ENCODE assay signal across 8 cellular contexts in the genomic region with DNA sequence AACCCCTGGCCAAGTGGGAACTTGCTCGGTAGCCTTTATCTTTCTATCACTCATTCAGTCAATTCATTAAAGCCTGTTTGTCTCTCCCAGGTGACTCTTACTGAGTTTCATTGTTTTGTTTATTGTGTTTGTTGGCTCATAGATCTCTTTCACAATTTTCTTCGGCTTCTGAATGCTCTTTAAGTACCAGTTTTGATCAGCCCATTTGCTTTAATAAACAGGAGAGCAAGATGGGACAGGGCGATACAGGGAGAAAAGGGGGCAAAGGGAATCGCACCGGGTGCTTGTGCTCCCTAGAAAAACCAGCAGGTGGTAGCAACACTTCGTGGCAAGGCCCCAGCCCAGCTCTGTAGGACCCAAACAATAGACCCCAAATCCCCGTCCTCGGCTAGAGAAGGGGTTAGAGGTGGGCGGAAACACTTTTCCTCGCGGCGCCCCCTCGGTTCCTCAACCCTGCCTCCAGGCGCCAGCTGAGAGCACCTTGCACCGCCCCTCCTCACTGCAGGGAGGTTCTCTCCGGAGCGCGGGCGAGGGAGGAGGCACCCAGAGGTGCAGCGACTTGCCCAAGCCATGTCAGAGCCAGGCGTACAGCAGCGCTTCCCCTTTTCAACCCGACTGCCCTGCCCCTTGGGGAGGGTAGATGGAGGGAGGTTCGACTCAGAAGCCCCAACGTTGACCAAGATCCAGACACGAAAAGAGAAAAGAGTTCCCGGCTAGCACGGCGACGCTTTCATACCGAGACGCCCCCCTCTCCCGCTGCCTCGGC. TPM values are rescaled to one million over a fixed set of nuclear protein-coding genes. Genes with fewer than 3 reads are reported as not detected.
DNase-seq lines count a peak whose midpoint lies in the region; ATAC-seq and TF ChIP-seq lines count a peak whose summit lies in the region.

No MANE protein-coding gene starts in this region.

- ATAC-seq in GM18861 (IDR thresholded peaks at IDR 0.05; ENCODE audit: unreplicated experiment): peak; percentile 83
- peak; percentile 79 for ATAC-seq in HG03097 (IDR thresholded peaks at IDR 0.05; ENCODE audit: low FRiP score, unreplicated experiment)

- H3K4me1 Mint-ChIP-seq in endodermal cell: peaks cover 21% of the 10 kb centered on the region

- H3K27ac ChIP-seq in endodermal cell (ENCODE audit: low read depth, low read length) (no peak overlapping the region), mesodermal cell (ENCODE audit: low read depth, low read length, severe bottlenecking) (no peak overlapping the region)

- H3K9ac ChIP-seq in endodermal cell (ENCODE audit: extremely low read depth, low read length, poor library complexity, severe bottlenecking): peak overlapping the region; percentile 70

- H3K36me3 Mint-ChIP-seq in endodermal cell (ENCODE audit: low read depth): no peaks in the 10 kb centered on the region

- H3K4me3 ChIP-seq in AG09309 (ENCODE audit: control insufficient read depth, low read depth, low read length) (peak overlapping the region; percentile 68), endodermal cell (ENCODE audit: low read length) (peak overlapping the region; percentile 96), mesodermal cell (ENCODE audit: extremely low read depth, insufficient read depth, low read length, poor library complexity, severe bottlenecking) (peak overlapping the region; percentile 70)

- H3K4me1 ChIP-seq in endodermal cell (ENCODE audit: control insufficient read depth, insufficient read depth, low read length) (no peaks in the 10 kb centered on the region), mesodermal cell (ENCODE audit: control insufficient read depth, insufficient read depth, low read length, poor library complexity, severe bottlenecking) (peaks cover 5% of the 10 kb centered on the region)

- H3K27me3 ChIP-seq in endodermal cell (ENCODE audit: control insufficient read depth, insufficient read depth, low read length, poor library complexity, severe bottlenecking): no peaks in the 10 kb centered on the region

- H3K9me3 ChIP-seq in endodermal cell (ENCODE audit: control insufficient read depth, low read length) (no peaks in the 10 kb centered on the region), mesodermal cell (ENCODE audit: control insufficient read depth, low read length) (no peaks in the 10 kb centered on the region)

- H3K4me3 Mint-ChIP-seq in endodermal cell: peak overlapping the region; percentile 92

- 0 to 1% methylated on average over 11 to 34 of the region's 34 CpGs for WGBS in endodermal cell (ENCODE audit: insufficient coverage in 1 of 2, insufficient read length in 1 of 2), 2 experiments
- WGBS in mesodermal cell (ENCODE audit: insufficient coverage in 2 of 2), 2 experiments: 0% methylated on average over 16 to 20 of the region's 34 CpGs

- peak overlapping the region; percentile 91 for H3K27ac Mint-ChIP-seq in endodermal cell

- H3K36me3 ChIP-seq in endodermal cell (ENCODE audit: control insufficient read depth, insufficient read depth, low read length) (no peaks in the 10 kb centered on the region), mesodermal cell (ENCODE audit: control insufficient read depth, insufficient read depth, low read length) (no peaks in the 10 kb centered on the region)

- peaks cover 20% of the 10 kb centered on the region for H3K27me3 Mint-ChIP-seq in endodermal cell (ENCODE audit: insufficient read depth)

- H3K9me3 Mint-ChIP-seq in endodermal cell: no peaks in the 10 kb centered on the region

- TF ChIP-seq CTCF in AG09309 (IDR thresholded peaks at IDR 0.05; ENCODE audit: control insufficient read depth, insufficient read depth, low read depth, low read length, missing control alignments) (peak; percentile 79), endodermal cell (conservative IDR thresholded peaks at IDR 0.05) (peak; percentile 83)

- DNase-seq in AG09309 (ENCODE audit: low read depth): no peak
- DNase-seq in NCI-H82 (lab: John Stamatoyannopoulos, UW): peak; percentile 84
- peak; percentile 22 to 40 for DNase-seq in activated CD8-positive, alpha-beta memory T cell treated with anti-CD3 and anti-CD28 coated beads for 1 hour (ENCODE audit: extremely low read depth in 1 of 2, low read depth in 1 of 2)
- DNase-seq in endodermal cell: peak; percentile 87
- DNase-seq in stimulated activated CD8-positive, alpha-beta memory T cell treated with anti-CD3 and anti-CD28 coated beads, Interleukin-2, amount 100 ng/mL, for 1 hour (ENCODE audit: low read depth in 2 of 2): peak; percentile 26 to 35

RNA-seq across cellular contexts. Expression of a gene that starts 1.0 kb away (rescaled TPM):
- 10 to 100 TPM; 33.2 to 36.9 TPM for total RNA-seq in endodermal cell
- polyA plus RNA-seq in endodermal cell (2013, experiment 1 of 2): 16.0 TPM
- polyA plus RNA-seq in endodermal cell (2013, experiment 2 of 2): 14.1 TPM
- polyA plus RNA-seq in mesodermal cell (2013, experiment 1 of 2): 15.5 TPM
- polyA plus RNA-seq in mesodermal cell (2013, experiment 2 of 2): 13.9 TPM

RNA-seq across cellular contexts. Expression of a gene that starts 31.6 kb away (rescaled TPM):
- 1 to 10 TPM; 2.7 to 4.1 TPM for total RNA-seq in endodermal cell
- 0.28 TPM for polyA plus RNA-seq in endodermal cell (2013, experiment 1 of 2)
- polyA plus RNA-seq in endodermal cell (2013, experiment 2 of 2): 0.50 TPM
- not detected for polyA plus RNA-seq in mesodermal cell (2013, experiment 1 of 2)
- polyA plus RNA-seq in mesodermal cell (2013, experiment 2 of 2): 0.10 TPM
